ENCODE assay signal across 8 cellular contexts in the genomic region with DNA sequence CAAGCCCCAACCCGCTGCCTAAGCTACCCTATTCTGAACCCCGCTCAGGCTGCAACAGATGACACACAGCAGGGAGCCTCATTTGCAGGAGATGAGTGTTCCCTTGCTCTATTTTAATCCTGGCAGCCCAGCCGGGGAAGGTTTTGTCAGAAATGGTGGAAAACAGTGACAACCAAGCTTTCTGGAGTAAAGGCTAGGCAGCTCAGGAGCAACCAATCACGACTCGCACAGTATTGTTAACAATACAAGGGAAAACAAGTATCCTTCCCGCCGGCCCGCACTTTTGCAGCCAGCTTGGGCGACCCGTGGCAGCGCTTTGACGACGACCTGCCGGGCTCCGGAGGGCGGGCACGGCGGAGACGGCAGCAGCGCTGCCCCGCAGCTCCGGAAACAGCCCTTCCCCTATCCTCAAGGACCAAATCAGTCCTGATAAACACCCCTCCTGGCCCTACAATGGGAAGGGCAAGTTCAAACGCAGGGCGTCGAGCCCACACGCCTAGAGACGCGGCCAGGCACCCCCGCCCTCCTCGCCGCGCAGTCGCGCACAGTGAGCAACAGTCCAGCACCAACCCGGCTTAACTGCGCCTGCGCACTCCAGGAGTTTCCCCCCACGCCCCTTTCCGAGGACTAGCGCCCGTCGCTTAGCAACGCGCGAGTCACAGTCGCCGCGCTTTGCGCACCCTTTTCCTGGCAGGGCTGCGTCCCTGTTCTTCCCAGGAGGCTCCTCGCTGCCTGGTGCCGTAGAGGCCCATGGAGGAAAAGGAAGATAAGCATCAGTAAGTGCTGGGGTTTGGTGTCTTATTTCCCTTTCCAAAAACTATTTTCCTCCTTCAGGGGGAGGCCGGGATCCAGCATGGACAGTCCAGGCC.
DNase-seq lines count a peak whose midpoint lies in the region; ATAC-seq and TF ChIP-seq lines count a peak whose summit lies in the region.

No MANE protein-coding gene starts in this region.

- peak; percentile 97 for ATAC-seq in GM21528 (IDR thresholded peaks at IDR 0.05; ENCODE audit: low FRiP score, unreplicated experiment)

- peaks cover 18% of the 10 kb centered on the region for H3K36me3 Mint-ChIP-seq in Calu3 (ENCODE audit: insufficient read depth, unreplicated experiment)

- peak overlapping the region; percentile 96 for H2AFZ ChIP-seq in OCI-LY7 (ENCODE audit: low read length)

- peaks cover 20% of the 10 kb centered on the region for H3K4me1 ChIP-seq in OCI-LY7 (ENCODE audit: insufficient read depth, low read length, poor library complexity, severe bottlenecking)

- no peak for TF ChIP-seq CTCF in Calu3 (IDR thresholded peaks at IDR 0.05; ENCODE audit: unreplicated experiment)
- TF ChIP-seq CTCF in OCI-LY7 (conservative IDR thresholded peaks at IDR 0.05; ENCODE audit: low read length), result no peak
- TF ChIP-seq CTCF in epithelial cell of esophagus (IDR thresholded peaks at IDR 0.05; ENCODE audit: insufficient read depth, low read depth, low read length, missing control alignments), result no peak

- H3K4me1 Mint-ChIP-seq in Calu3 (ENCODE audit: low read depth, unreplicated experiment), result peaks cover 23% of the 10 kb centered on the region

- H3K4me3 Mint-ChIP-seq in Calu3 (ENCODE audit: low read depth, unreplicated experiment), result peak overlapping the region; percentile 92

- no peaks in the 10 kb centered on the region for H3K79me2 ChIP-seq in OCI-LY7 (ENCODE audit: insufficient read depth, low read depth, low read length)

- DNase-seq in Calu3 (peak; percentile 94), HuH-7.5 (ENCODE audit: low spot score) (peak; percentile 88), OCI-LY7 (ENCODE audit: low spot score) (peak; percentile 95), activated T-cell treated with anti-CD3 and anti-CD28 coated beads for 48 hours (ENCODE audit: low read depth) (peak; percentile 84), epithelial cell of esophagus (ENCODE audit: low read depth) (peak; percentile 92), middle frontal gyrus (ENCODE audit: extremely low spot score, low spot score) (peak; percentile 93)
- peak; percentile 79 to 81 for DNase-seq in stimulated activated CD8-positive, alpha-beta memory T cell treated with anti-CD3 and anti-CD28 coated beads, Interleukin-15, amount 100 ng/mL, for 48 hours (ENCODE audit: low read depth in 2 of 2)

- BruUV-seq in Calu3 (replicated peaks; lab: Mats Ljungman, UMichigan) (no TSS peak), OCI-LY7 (replicated peaks; lab: Mats Ljungman, UMichigan) (no TSS peak)

- H3K4me2 ChIP-seq in OCI-LY7 (ENCODE audit: low read length), result peak overlapping the region; percentile 99

- no peak overlapping the region for H3K27ac ChIP-seq in OCI-LY7 (ENCODE audit: low read depth, low read length, poor library complexity, severe bottlenecking)

- no peaks in the 10 kb centered on the region for H3K27me3 Mint-ChIP-seq in Calu3 (ENCODE audit: unreplicated experiment)

- H4K20me1 ChIP-seq in OCI-LY7 (ENCODE audit: insufficient read depth, low read length), result no peaks in the 10 kb centered on the region

- CTCF ChIA-PET in Calu3 (lab: Charles Lee) (interaction anchor here (1.1 kb wide), 1 partner anchor 374 kb away, joined by 3 read pairs; no protein-coding TSS in a partner anchor), OCI-LY7 (lab: Charles Lee; ENCODE audit: unreplicated experiment) (interaction anchor here (1.4 kb wide), 1 partner anchor 374 kb away, joined by 4 read pairs; no protein-coding TSS in a partner anchor)

- no peaks in the 10 kb centered on the region for H3K9me3 Mint-ChIP-seq in Calu3 (ENCODE audit: low read depth, unreplicated experiment)

- H3K27ac Mint-ChIP-seq in Calu3 (ENCODE audit: unreplicated experiment), result peak overlapping the region; percentile 37

- H3K4me3 ChIP-seq in OCI-LY7 (ENCODE audit: low read depth, low read length, poor library complexity, severe bottlenecking) (peak overlapping the region; percentile 72), epithelial cell of esophagus (ENCODE audit: low read length) (peak overlapping the region; percentile 59)

- H3K36me3 ChIP-seq in OCI-LY7 (ENCODE audit: insufficient read depth, low read length), result no peaks in the 10 kb centered on the region

- H3K9me2 ChIP-seq in OCI-LY7 (ENCODE audit: insufficient read depth, low read length), result no peaks in the 10 kb centered on the region

- H3K9me3 ChIP-seq in OCI-LY7 (ENCODE audit: low read length), result no peaks in the 10 kb centered on the region

- POLR2A ChIA-PET in OCI-LY7 (lab: Charles Lee), result interaction anchor here (0.6 to 1.0 kb wide), 4 partner anchors 29 to 879 kb away, joined by 3 read pairs; no protein-coding TSS in a partner anchor

- intact Hi-C loops in Calu3 (cut with micrococcal nuclease; ENCODE audit: unreplicated experiment) (loop anchor here (10.0 kb wide), 1 partner anchor 124 kb away; the partner anchor contains the start of gene SPTBN1), OCI-LY7 (cut with micrococcal nuclease; ENCODE audit: unreplicated experiment) (no loop called here)
